11 cellular contexts compared by ENCODE assay signal in genomic region chr13:71240906-71241305, GRCh38.
DNase-seq lines count a peak whose midpoint lies in the region; ATAC-seq, FAIRE-seq and TF ChIP-seq lines count a peak whose summit lies in the region.
"Had no signal": no experiment of that assay in that cellular context is flagged by ENCODE, and none has a peak within 500 bp of the region (broad histone marks: within the 10 kb centered on the region; RNA-seq: fewer than 3 reads in every experiment).

No MANE protein-coding gene starts in this region.

- no peaks in the 10 kb centered on the region for H3K27me3 ChIP-seq in right cardiac atrium (ENCODE audit: control insufficient read depth, insufficient read depth)
- H3K27me3 ChIP-seq: ovary had no signal

- POLR2A ChIA-PET in RWPE1 (lab: Yijun Ruan, JAX; ENCODE audit: low non-redundant PET), result no interaction called here

- intact Hi-C loops in right cardiac atrium (cut with DNase I), result loop anchor here in 1 of 4 donors (10.0 kb wide), 1 partner anchor 634 kb away; no protein-coding TSS in a partner anchor

- TF ChIP-seq CTCF in RWPE1 (conservative IDR thresholded peaks at IDR 0.05; ENCODE audit: low read depth), result peak; percentile 18; the same call in 1 of the 2 replicates
- no peak for TF ChIP-seq CTCF in GM13977 (IDR thresholded peaks at IDR 0.05; ENCODE audit: extremely low read depth, insufficient read depth, missing control alignments)

- H3K36me3 Mint-ChIP-seq in activated T-cell treated with anti-CD3 and anti-CD28 coated beads, Interleukin-2, amount 50 U/mL, for 4 hours (ENCODE audit: insufficient read depth), result no peaks in the 10 kb centered on the region

- TF ChIP-seq POLR2A in GM12892 (IDR thresholded peaks at IDR 0.05; ENCODE audit: low read depth, low read length), result no peak

- no peak overlapping the region for H3K4me3 ChIP-seq in right cardiac atrium (ENCODE audit: low read length)
- H3K4me3 ChIP-seq: ovary had no signal

- no peaks in the 10 kb centered on the region for H3K9me3 ChIP-seq in right cardiac atrium (ENCODE audit: control insufficient read depth, low read length)
- H3K9me3 ChIP-seq: ovary had no signal

- FAIRE-seq in GM12892 (lab: Jason Lieb, UNC), result no peak

- no peaks in the 10 kb centered on the region for H3K9me3 Mint-ChIP-seq in activated T-cell treated with anti-CD3 and anti-CD28 coated beads, Interleukin-2, amount 50 U/mL, for 4 hours

- no peaks in the 10 kb centered on the region for H3K4me1 ChIP-seq in right cardiac atrium (ENCODE audit: control insufficient read depth, insufficient read depth, low read length)

- CTCF ChIA-PET in RWPE1 (lab: Yijun Ruan, JAX), result interaction anchor here (0.6 kb wide), 1 partner anchor 1414 kb away, joined by 4 read pairs; no protein-coding TSS in a partner anchor

- ATAC-seq in GM19395 (IDR thresholded peaks at IDR 0.05; ENCODE audit: unreplicated experiment) (peak; percentile 55), right cardiac atrium (peak; percentile 56 to 64)
- ATAC-seq in activated T-cell treated with anti-CD3 and anti-CD28 coated beads, Interleukin-2, amount 50 U/mL, for 4 hours, result no peak

- peak; percentile 2 for DNase-seq in ACHN
- no peak for DNase-seq in RWPE1 (ENCODE audit: low spot score)
- DNase-seq in right cardiac atrium, result no peak
- DNase-seq in activated T-cell treated with anti-CD3 and anti-CD28 coated beads, Interleukin-2, amount 50 U/mL, for 4 hours, result no peak
- DNase-seq in GM12892 (ENCODE audit: insufficient read length), result no peak
- DNase-seq in GM13977 (ENCODE audit: low spot score), result no peak
- no peak for DNase-seq in hippocampal formation (lab: John Stamatoyannopoulos, UW)
- DNase-seq: cortex of kidney, EL, ovary had no signal

- no peak overlapping the region for H3K4me3 Mint-ChIP-seq in activated T-cell treated with anti-CD3 and anti-CD28 coated beads, Interleukin-2, amount 50 U/mL, for 4 hours

- 55% methylated on average over 1 of the region's 1 CpG for WGBS in right cardiac atrium

- no peaks in the 10 kb centered on the region for H3K4me1 Mint-ChIP-seq in activated T-cell treated with anti-CD3 and anti-CD28 coated beads, Interleukin-2, amount 50 U/mL, for 4 hours (ENCODE audit: low read depth)

- H3K27ac ChIP-seq in RWPE1 (no peak overlapping the region), right cardiac atrium (ENCODE audit: low read length) (no peak overlapping the region)
- H3K27ac ChIP-seq: ovary had no signal

- in situ Hi-C loops in ACHN (cut with HindIII; ENCODE audit: low pct_ligation_motif_present, low pct_unique_long_range_greater_than_20kb, low sequenced_read_pairs), result no loop called here
- in situ Hi-C loops in GM13977 (cut with MboI; ENCODE audit: low pct_unique_long_range_greater_than_20kb, low sequenced_read_pairs, unreplicated experiment), result no loop called here

- H3K27me3 Mint-ChIP-seq in activated T-cell treated with anti-CD3 and anti-CD28 coated beads, Interleukin-2, amount 50 U/mL, for 4 hours (ENCODE audit: low read depth), result peaks cover 1% of the 10 kb centered on the region

Comparison
In these comparisons a context has a peak if more than half of its experiments do, and no peak if none do; other contexts are left out.
1. ATAC-seq: peak in GM19395 (single experiment) and right cardiac atrium (2 of 2); none in activated T-cell treated with anti-CD3 and anti-CD28 coated beads, Interleukin-2, amount 50 U/mL, for 4 hours (0 of 2).